Comparison of ENCODE assay signal across 9 cellular contexts in genomic region chr7:47576031-47576908, GRCh38. TPM values are rescaled to one million over a fixed set of nuclear protein-coding genes. Genes with fewer than 3 reads are reported as not detected.
DNase-seq lines count a peak whose midpoint lies in the region; ATAC-seq and TF ChIP-seq lines count a peak whose summit lies in the region.
"Had no signal": no experiment of that assay in that cellular context is flagged by ENCODE, and none has a peak within 500 bp of the region (broad histone marks: within the 10 kb centered on the region; RNA-seq: fewer than 3 reads in every experiment).

No MANE protein-coding gene starts in this region.

- no peaks in the 10 kb centered on the region for H3K36me3 ChIP-seq in thoracic aorta
- peaks cover 24% of the 10 kb centered on the region for H3K36me3 ChIP-seq in MG63

- no peaks in the 10 kb centered on the region for H3K9me3 Mint-ChIP-seq in activated B cell treated with CpG ODN at 0.5 μM for 24 hours
- no peaks in the 10 kb centered on the region for H3K9me3 Mint-ChIP-seq in natural killer cell

- H3K27me3 ChIP-seq in thoracic aorta (replicated peaks; ENCODE audit: insufficient read depth) (no peaks in the 10 kb centered on the region), MG63 (no peaks in the 10 kb centered on the region)

- H3K4me3 Mint-ChIP-seq in activated B cell treated with CpG ODN at 0.5 μM for 24 hours (peak overlapping the region; percentile 28), natural killer cell (no peak overlapping the region)

- intact Hi-C loops in activated B cell treated with CpG ODN at 0.5 μM for 24 hours (cut with micrococcal nuclease) (loop anchor here (10.0 kb wide), 1 partner anchor 509 kb away; the partner anchor contains the start of gene UPP1), left colon (cut with DNase I, micrococcal nuclease) (loop anchor here in 1 of 2 donors (10.0 kb wide), 1 partner anchor 121 kb away; no protein-coding TSS in a partner anchor), natural killer cell (cut with micrococcal nuclease) (no loop called here)

- H3K4me1 Mint-ChIP-seq in activated B cell treated with CpG ODN at 0.5 μM for 24 hours: peaks cover 98% of the 10 kb centered on the region
- peaks cover 2% of the 10 kb centered on the region in 2 donors for H3K4me1 Mint-ChIP-seq in natural killer cell

- DNase-seq in KBM-7 (peak; percentile 70), activated B cell treated with CpG ODN at 0.5 μM for 24 hours (no peak), left colon (peak; percentile 71 to 84), thoracic aorta (ENCODE audit: low spot score) (no peak), MG63 (no peak), natural killer cell (no peak)
- DNase-seq: activated CD4-positive, alpha-beta T cell treated with anti-CD3 and anti-CD28 coated beads for 1 hour had no signal

- H3K36me3 Mint-ChIP-seq in activated B cell treated with CpG ODN at 0.5 μM for 24 hours (ENCODE audit: low read depth) (no peaks in the 10 kb centered on the region), natural killer cell (no peaks in the 10 kb centered on the region)

- TF ChIP-seq CTCF in activated B cell treated with CpG ODN at 0.5 μM for 24 hours (IDR thresholded peaks at IDR 0.05) (no peak), thoracic aorta (IDR thresholded peaks at IDR 0.05) (no peak), natural killer cell (IDR thresholded peaks at IDR 0.05) (no peak)

- peak overlapping the region; percentile 82 for H3K27ac Mint-ChIP-seq in activated B cell treated with CpG ODN at 0.5 μM for 24 hours
- no peak overlapping the region for H3K27ac Mint-ChIP-seq in natural killer cell

- H3K27me3 Mint-ChIP-seq in activated B cell treated with CpG ODN at 0.5 μM for 24 hours: no peaks in the 10 kb centered on the region
- peaks cover 23 to 26% of the 10 kb centered on the region in 2 donors for H3K27me3 Mint-ChIP-seq in natural killer cell (ENCODE audit: low read depth in 2 of 2)

- no peaks in the 10 kb centered on the region for H3K9me3 ChIP-seq in thoracic aorta
- no peaks in the 10 kb centered on the region for H3K9me3 ChIP-seq in MG63

- CTCF ChIA-PET in activated B cell treated with CpG ODN at 0.5 μM for 24 hours (lab: Charles Lee): interaction anchor here (2.1 kb wide), 1 partner anchor 95 kb away, joined by 8 read pairs; no protein-coding TSS in a partner anchor

- peak overlapping the region; percentile 51 for H3K4me3 ChIP-seq in thoracic aorta
- no peak overlapping the region for H3K4me3 ChIP-seq in MG63

- H3K4me1 ChIP-seq in thoracic aorta (ENCODE audit: control insufficient read depth in 1 of 2, low read depth in 2 of 2): peaks cover 47 to 92% of the 10 kb centered on the region in 2 donors

- in situ Hi-C loops in KBM-7 (cut with MboI; ENCODE audit: low pct_unique_long_range_greater_than_20kb, low sequenced_read_pairs): no loop called here

- ATAC-seq in activated B cell treated with CpG ODN at 0.5 μM for 24 hours (ENCODE audit: low read depth) (no peak), left colon (peak; percentile 58), thoracic aorta (ENCODE audit: insufficient number of reproducible peaks, low FRiP score, low read depth) (no peak), natural killer cell (no peak), GM18858 (IDR thresholded peaks at IDR 0.05; ENCODE audit: unreplicated experiment) (no peak), HG03460 (IDR thresholded peaks at IDR 0.05; ENCODE audit: unreplicated experiment) (no peak)

- POLR2A ChIA-PET in activated B cell treated with CpG ODN at 0.5 μM for 24 hours (lab: Charles Lee): interaction anchor here (1.6 kb wide), 1 partner anchor 95 kb away, joined by 7 read pairs; no protein-coding TSS in a partner anchor

- peak overlapping the region; percentile 76 to 91 for H3K27ac ChIP-seq in thoracic aorta

RNA-seq across cellular contexts. Expression of gene TNS3, which starts 5.6 kb away (rescaled TPM):
- total RNA-seq in activated B cell treated with CpG ODN at 0.5 μM for 24 hours (29.4 and 30.3 TPM in 2 replicates), left colon (10 to 100 TPM; 56.9 to 62.3 TPM), thoracic aorta (100 to 1,000 TPM; 138 to 151 TPM), natural killer cell (1 to 10 TPM; 1.6 to 3.5 (median 2.9) TPM)
- total RNA-seq in MG63 (2014; rRNA removed; shearing (Covaris generic); ENCODE audit: low replicate concordance): 27.6 and 43.1 TPM in 2 replicates

Comparison
In these comparisons a context has a peak if more than half of its experiments do, and no peak if none do; other contexts are left out.
1. DNase-seq: peak in KBM-7 (single experiment) and left colon (2 of 2); none in activated B cell treated with CpG ODN at 0.5 μM for 24 hours (single experiment), thoracic aorta (single experiment), MG63 (single experiment) and natural killer cell (single experiment).